ENCODE assay signal across 9 cellular contexts in genomic region chrX:131262738-131263679, GRCh38. TPM values are rescaled to one million over a fixed set of nuclear protein-coding genes. Genes with fewer than 3 reads are reported as not detected.
DNase-seq lines count a peak whose midpoint lies in the region; ATAC-seq, FAIRE-seq and TF ChIP-seq lines count a peak whose summit lies in the region.
"Had no signal": no experiment of that assay in that cellular context is flagged by ENCODE, and none has a peak within 500 bp of the region (broad histone marks: within the 10 kb centered on the region; RNA-seq: fewer than 3 reads in every experiment).

No MANE protein-coding gene starts in this region.

- H3K9me3 ChIP-seq in pancreas = no peaks in the 10 kb centered on the region
- no peaks in the 10 kb centered on the region for H3K9me3 ChIP-seq in vagina

- no peaks in the 10 kb centered on the region for H3K36me3 Mint-ChIP-seq in activated T-cell treated with anti-CD3 and anti-CD28 coated beads, Interleukin-2, amount 50 U/mL, for 72 hours (ENCODE audit: insufficient read depth in 2 of 2)

- no peak for TF ChIP-seq POLR2A in vagina (IDR thresholded peaks at IDR 0.05)

- intact Hi-C loops in pancreas (cut with DNase I) (no loop called here), vagina (cut with DNase I) (no loop called here)

- no peaks in the 10 kb centered on the region for H3K9me3 Mint-ChIP-seq in activated T-cell treated with anti-CD3 and anti-CD28 coated beads, Interleukin-2, amount 50 U/mL, for 72 hours

- H3K27me3 Mint-ChIP-seq in activated T-cell treated with anti-CD3 and anti-CD28 coated beads, Interleukin-2, amount 50 U/mL, for 72 hours (ENCODE audit: low read depth) = peaks cover 28% of the 10 kb centered on the region

- peak; percentile 75 for FAIRE-seq in pancreas (lab: Jason Lieb, UNC)

- H3K36me3 ChIP-seq in pancreas (no peaks in the 10 kb centered on the region), vagina (no peaks in the 10 kb centered on the region)

- peak; percentile 12 to 31 (median 22) for TF ChIP-seq CTCF in pancreas (IDR thresholded peaks at IDR 0.05)
- no peak for TF ChIP-seq CTCF in vagina (IDR thresholded peaks at IDR 0.05)

- DNase-seq in NCI-H1436 (lab: John Stamatoyannopoulos, UW) (peak; percentile 0), NCI-H1436 treated with DMSO at 0.1 percent for 48 hours (lab: John Stamatoyannopoulos, UW) (no peak), Kasumi-1 (lab: John Stamatoyannopoulos, UW) (peak; percentile 33 to 39), pancreas (peak; percentile 38 to 78 (median 56)), SHP77 treated with DMSO at 0.1 percent for 48 hours (lab: John Stamatoyannopoulos, UW) (no peak), vagina (ENCODE audit: extremely low spot score in 2 of 2) (no peak)
- peak; percentile 18 to 29 for DNase-seq in activated T-cell treated with anti-CD3 and anti-CD28 coated beads, Interleukin-2, amount 50 U/mL, for 72 hours
- DNase-seq: left ventricle myocardium superior had no signal

- 33 to 34% methylated on average over 13 of the region's 13 CpGs for WGBS in pancreas, 2 donors

- peak; percentile 35 to 65 for ATAC-seq in activated T-cell treated with anti-CD3 and anti-CD28 coated beads, Interleukin-2, amount 50 U/mL, for 72 hours (replicated peaks in 1 of 2)
- peak; percentile 81 to 87 (median 84) for ATAC-seq in pancreas
- ATAC-seq in GM18907 (IDR thresholded peaks at IDR 0.05; ENCODE audit: unreplicated experiment) = no peak
- ATAC-seq: left ventricle myocardium superior had no signal

- H3K4me1 ChIP-seq in pancreas (peaks cover 0 to 6% (median 5%) of the 10 kb centered on the region in 3 donors), vagina (no peaks in the 10 kb centered on the region)

- no peak overlapping the region for H3K27ac Mint-ChIP-seq in activated T-cell treated with anti-CD3 and anti-CD28 coated beads, Interleukin-2, amount 50 U/mL, for 72 hours

- peaks cover 0 to 6% (median 0%) of the 10 kb centered on the region in 4 donors for H3K27me3 ChIP-seq in pancreas
- no peaks in the 10 kb centered on the region for H3K27me3 ChIP-seq in vagina

- H3K4me3 ChIP-seq in pancreas (no peak overlapping the region), vagina (no peak overlapping the region)

- H3K27ac ChIP-seq in pancreas (peak overlapping the region in 1 of 4 donors; percentile 9), vagina (no peak overlapping the region)

- peaks cover 8% of the 10 kb centered on the region for H3K4me1 Mint-ChIP-seq in activated T-cell treated with anti-CD3 and anti-CD28 coated beads, Interleukin-2, amount 50 U/mL, for 72 hours (ENCODE audit: low read depth)

- H3K4me3 Mint-ChIP-seq in activated T-cell treated with anti-CD3 and anti-CD28 coated beads, Interleukin-2, amount 50 U/mL, for 72 hours = peak overlapping the region in 1 of 2 donors; percentile 8

RNA-seq across cellular contexts. Expression of gene IGSF1, which starts 26.1 kb away (rescaled TPM):
- total RNA-seq in activated T-cell treated with anti-CD3 and anti-CD28 coated beads, Interleukin-2, amount 50 U/mL, for 72 hours = not detected
- total RNA-seq in pancreas (1 to 10 TPM in 3 of 6 donors, under 1 TPM in 3; 0.38 to 2.0 (median 1.2) TPM), vagina (1.2 TPM)
- polyA plus RNA-seq in pancreas = 1 to 10 TPM in 1 of 2 donors, under 1 TPM in 1; 0.38 to 1.5 TPM

Comparison
In these comparisons a context has a peak if more than half of its experiments do, and no peak if none do; other contexts are left out.
1. DNase-seq: peak in NCI-H1436 (single experiment), Kasumi-1 (2 of 2), activated T-cell treated with anti-CD3 and anti-CD28 coated beads, Interleukin-2, amount 50 U/mL, for 72 hours (2 of 2) and pancreas (6 of 6); none in NCI-H1436 treated with DMSO at 0.1 percent for 48 hours (single experiment), SHP77 treated with DMSO at 0.1 percent for 48 hours (single experiment) and vagina (0 of 2).
2. CTCF ChIP-seq: peak in pancreas (4 of 4); none in vagina (0 of 3).